2 cellular contexts compared by ENCODE assay signal in genomic region chr19:58154287-58154678, GRCh38.
TF ChIP-seq lines count a peak whose summit lies in the region.

No MANE protein-coding gene starts in this region.

TF ChIP-seq in A549, 52 proteins besides CTCF, POLR2A, EP300 and RAD21:
- TF ChIP-seq TFCP2L1 (CRISPR knock-in tag; IDR thresholded peaks at IDR 0.05) = no peak
- no peak for TF ChIP-seq RCOR1 (IDR thresholded peaks at IDR 0.05; ENCODE audit: low read depth, low read length)
- TF ChIP-seq MAFK (IDR thresholded peaks at IDR 0.05; ENCODE audit: partially characterized antibody) = no peak
- no peak for TF ChIP-seq CHD2 (IDR thresholded peaks at IDR 0.05; ENCODE audit: low read length, partially characterized antibody)
- TF ChIP-seq ESRRA (IDR thresholded peaks at IDR 0.05; ENCODE audit: borderline replicate concordance, low read length) = no peak
- TF ChIP-seq CBX2 (IDR thresholded peaks at IDR 0.05; ENCODE audit: borderline replicate concordance, low read depth) = no peak
- TF ChIP-seq NR3C1 (IDR thresholded peaks at IDR 0.05) = no peak
- TF ChIP-seq ZC3H11A (IDR thresholded peaks at IDR 0.05) = no peak
- no peak for TF ChIP-seq HOXA7 (CRISPR knock-in tag; IDR thresholded peaks at IDR 0.05)
- TF ChIP-seq RFX5 (IDR thresholded peaks at IDR 0.05) = no peak
- no peak for TF ChIP-seq ZFP36 (IDR thresholded peaks at IDR 0.05; ENCODE audit: borderline replicate concordance, partially characterized antibody)
- TF ChIP-seq HOXB5 (CRISPR knock-in tag; IDR thresholded peaks at IDR 0.05) = no peak
- TF ChIP-seq NFE2L2 (conservative IDR thresholded peaks at IDR 0.05; ENCODE audit: low read length) = no peak
- TF ChIP-seq BCL3 (IDR thresholded peaks at IDR 0.05) = no peak
- no peak for TF ChIP-seq EHMT2 (IDR thresholded peaks at IDR 0.05; ENCODE audit: low read depth)
- TF ChIP-seq POLR2AphosphoS2 (conservative IDR thresholded peaks at IDR 0.05; ENCODE audit: low read length) = no peak
- no peak for TF ChIP-seq HMGXB4 (CRISPR knock-in tag; IDR thresholded peaks at IDR 0.05; ENCODE audit: borderline replicate concordance)
- TF ChIP-seq ELK1 (IDR thresholded peaks at IDR 0.05; ENCODE audit: low read depth, low read length) = no peak
- TF ChIP-seq CHD4 (IDR thresholded peaks at IDR 0.05; ENCODE audit: borderline replicate concordance) = no peak

TF ChIP-seq in K562, 482 proteins besides CTCF, POLR2A, EP300 and RAD21:
- TF ChIP-seq NFRKB (IDR thresholded peaks at IDR 0.05; ENCODE audit: low read depth) = no peak
